ENCODE assay signal across 8 cellular contexts in genomic region chr19:52343548-52343947, GRCh38.
DNase-seq lines count a peak whose midpoint lies in the region; ATAC-seq and TF ChIP-seq lines count a peak whose summit lies in the region.

No MANE protein-coding gene starts in this region.

- DNase-seq in NCI-H2196 (lab: John Stamatoyannopoulos, UW; ENCODE audit: unreplicated experiment) = peak; percentile 36
- DNase-seq in activated T-cell treated with anti-CD3 and anti-CD28 coated beads for 4 hours = peak; percentile 31
- peak; percentile 5 for DNase-seq in fibroblast of the conjunctiva (ENCODE audit: low read depth)
- peak; percentile 58 for DNase-seq in pons (ENCODE audit: low spot score)
- DNase-seq in epidermal melanocyte (ENCODE audit: insufficient read length, low spot score) = no peak

- peak; percentile 25; the same call in 1 of the 2 replicates for TF ChIP-seq CTCF in GM12875 (IDR thresholded peaks at IDR 0.05; ENCODE audit: borderline replicate concordance, insufficient read depth, low read depth, low read length)

- no peak overlapping the region for H3K4me3 ChIP-seq in GM12875 (ENCODE audit: low read depth, low read length)

- ATAC-seq in GM18907 (IDR thresholded peaks at IDR 0.05; ENCODE audit: unreplicated experiment) = no peak
- ATAC-seq in HG03520 (IDR thresholded peaks at IDR 0.05; ENCODE audit: unreplicated experiment) = no peak
